In genomic region chr3:129561619-129562248, GRCh38 we compare ENCODE assay signal across 16 cellular contexts. TPM values are rescaled to one million over a fixed set of nuclear protein-coding genes. Genes with fewer than 3 reads are reported as not detected.
A peak's percentile ranks its signal among the peaks of the same experiment; 100 is the strongest.
DNase-seq lines count a peak whose midpoint lies in the region; ATAC-seq and TF ChIP-seq lines count a peak whose summit lies in the region.
"Had no signal": no experiment of that assay in that cellular context is flagged by ENCODE, and none has a peak within 500 bp of the region (broad histone marks: within the 10 kb centered on the region; RNA-seq: fewer than 3 reads in every experiment).

No MANE protein-coding gene starts in this region.

- H3K36me3 Mint-ChIP-seq in neural progenitor cell: no peaks in the 10 kb centered on the region
- no peaks in the 10 kb centered on the region for H3K36me3 Mint-ChIP-seq in progenitor cell of endocrine pancreas (ENCODE audit: insufficient read depth)
- H3K36me3 Mint-ChIP-seq: activated naive CD8-positive, alpha-beta T cell treated with anti-CD3 and anti-CD28 coated beads, Interleukin-2, amount 10 ng/mL, durations not matched to agents 7 days and 5 days had no signal

- H3K4me3 ChIP-seq in SJCRH30: no peak overlapping the region
- H3K4me3 ChIP-seq in coronary artery: no peak overlapping the region
- H3K4me3 ChIP-seq in neural progenitor cell: no peak overlapping the region
- H3K4me3 ChIP-seq in thyroid gland (replicated peaks in 1 of 3): no peak overlapping the region
- H3K4me3 ChIP-seq in PC-3 (ENCODE audit: low read length): no peak overlapping the region

- H3K9ac ChIP-seq in neural progenitor cell (no peak overlapping the region), PC-3 (ENCODE audit: low read length) (no peak overlapping the region)

- peak overlapping the region; percentile 89 for H3K27ac ChIP-seq in SJCRH30
- H3K27ac ChIP-seq in coronary artery: peak overlapping the region; percentile 89
- no peak overlapping the region for H3K27ac ChIP-seq in neural progenitor cell
- H3K27ac ChIP-seq in thyroid gland: peak overlapping the region; percentile 49 to 75 (median 74)
- H3K27ac ChIP-seq in PC-3 (ENCODE audit: low read length): no peak overlapping the region

- BruUV-seq in PC-3 (replicated peaks; lab: Mats Ljungman, UMichigan): no TSS peak

- DNase-seq in SJCRH30 (no peak), coronary artery (ENCODE audit: low spot score) (no peak), neural progenitor cell (ENCODE audit: low spot score) (no peak), thyroid gland (no peak), PC-3 (no peak), progenitor cell of endocrine pancreas (ENCODE audit: low spot score, unreplicated experiment) (no peak), middle frontal gyrus (ENCODE audit: extremely low spot score, low spot score) (no peak)
- DNase-seq: activated CD4-positive, alpha-beta T cell treated with anti-CD3 and anti-CD28 coated beads for 36 hours; activated naive CD8-positive, alpha-beta T cell treated with anti-CD3 and anti-CD28 coated beads, Interleukin-2, amount 10 ng/mL, durations not matched to agents 7 days and 5 days; activated T-cell treated with anti-CD3 and anti-CD28 coated beads, Interleukin-2, amount 50 U/mL, for 1 hour; GDM1; NCI-H2081 treated with DMSO at 0.1 percent for 48 hours had no signal

- POLR2A ChIA-PET in PC-3 (lab: Charles Lee; ENCODE audit: unreplicated experiment): no interaction called here

- H3K9me2 ChIP-seq in PC-3 (replicated peaks; ENCODE audit: low read length): no peaks in the 10 kb centered on the region

- H3K4me1 ChIP-seq in SJCRH30 (peaks cover 37% of the 10 kb centered on the region), neural progenitor cell (peaks cover 24% of the 10 kb centered on the region), thyroid gland (peaks cover 21 to 58% of the 10 kb centered on the region in 2 donors), PC-3 (ENCODE audit: insufficient read depth, low read length) (no peaks in the 10 kb centered on the region)

- no peak overlapping the region for H3K4me2 ChIP-seq in neural progenitor cell
- H3K4me2 ChIP-seq in PC-3 (ENCODE audit: low read length): no peak overlapping the region

- H4K20me1 ChIP-seq in neural progenitor cell (ENCODE audit: low read depth) (no peaks in the 10 kb centered on the region), PC-3 (ENCODE audit: low read length) (no peaks in the 10 kb centered on the region)

- WGBS in thyroid gland, 2 donors: 85 to 92% methylated on average over 14 to 15 of the region's 18 CpGs

- H3K36me3 ChIP-seq in SJCRH30 (peaks cover 15% of the 10 kb centered on the region), neural progenitor cell (no peaks in the 10 kb centered on the region), thyroid gland (peaks cover 4 to 11% of the 10 kb centered on the region in 2 donors), PC-3 (ENCODE audit: low read depth, low read length) (no peaks in the 10 kb centered on the region)

- H3K9me3 ChIP-seq in SJCRH30 (replicated peaks) (no peaks in the 10 kb centered on the region), neural progenitor cell (ENCODE audit: low read depth) (no peaks in the 10 kb centered on the region), thyroid gland (no peaks in the 10 kb centered on the region), PC-3 (ENCODE audit: low read length) (no peaks in the 10 kb centered on the region)

- H3K27ac Mint-ChIP-seq in neural progenitor cell (peak overlapping the region; percentile 46), progenitor cell of endocrine pancreas (no peak overlapping the region)
- H3K27ac Mint-ChIP-seq: activated CD4-positive, alpha-beta T cell treated with anti-CD3 and anti-CD28 coated beads for 36 hours; activated naive CD8-positive, alpha-beta T cell treated with anti-CD3 and anti-CD28 coated beads, Interleukin-2, amount 10 ng/mL, durations not matched to agents 7 days and 5 days had no signal

- ATAC-seq in PC-3: no peak
- ATAC-seq: activated CD4-positive, alpha-beta T cell treated with anti-CD3 and anti-CD28 coated beads for 36 hours had no signal

- H3K27me3 ChIP-seq in SJCRH30 (no peaks in the 10 kb centered on the region), neural progenitor cell (no peaks in the 10 kb centered on the region), thyroid gland (no peaks in the 10 kb centered on the region), PC-3 (ENCODE audit: low read length) (no peaks in the 10 kb centered on the region)

- CTCF ChIA-PET in PC-3 (lab: Charles Lee): no interaction called here

- intact Hi-C loops in thyroid gland (cut with DNase I) (no loop called here), PC-3 (cut with micrococcal nuclease) (no loop called here)

- H3K27me3 Mint-ChIP-seq in neural progenitor cell (ENCODE audit: insufficient read depth, low read depth) (peaks cover 2% of the 10 kb centered on the region), progenitor cell of endocrine pancreas (no peaks in the 10 kb centered on the region)
- H3K27me3 Mint-ChIP-seq: activated CD4-positive, alpha-beta T cell treated with anti-CD3 and anti-CD28 coated beads for 36 hours; activated naive CD8-positive, alpha-beta T cell treated with anti-CD3 and anti-CD28 coated beads, Interleukin-2, amount 10 ng/mL, durations not matched to agents 7 days and 5 days had no signal

- H3K79me2 ChIP-seq in neural progenitor cell (ENCODE audit: low read depth) (no peaks in the 10 kb centered on the region), PC-3 (ENCODE audit: low read length) (no peaks in the 10 kb centered on the region)

- no peak overlapping the region for H3K4me3 Mint-ChIP-seq in neural progenitor cell
- no peak overlapping the region for H3K4me3 Mint-ChIP-seq in progenitor cell of endocrine pancreas (ENCODE audit: low read depth)
- H3K4me3 Mint-ChIP-seq: activated CD4-positive, alpha-beta T cell treated with anti-CD3 and anti-CD28 coated beads for 36 hours; activated naive CD8-positive, alpha-beta T cell treated with anti-CD3 and anti-CD28 coated beads, Interleukin-2, amount 10 ng/mL, durations not matched to agents 7 days and 5 days had no signal

- no peak for TF ChIP-seq CTCF in coronary artery (IDR thresholded peaks at IDR 0.05)
- TF ChIP-seq CTCF in neural progenitor cell (IDR thresholded peaks at IDR 0.05): no peak
- TF ChIP-seq CTCF in thyroid gland (IDR thresholded peaks at IDR 0.05): no peak
- no peak for TF ChIP-seq CTCF in PC-3 (conservative IDR thresholded peaks at IDR 0.05; ENCODE audit: low read depth, low read length)
- TF ChIP-seq CTCF in progenitor cell of endocrine pancreas (IDR thresholded peaks at IDR 0.05; ENCODE audit: unreplicated experiment): no peak

- H3K9me3 Mint-ChIP-seq in neural progenitor cell (no peaks in the 10 kb centered on the region), progenitor cell of endocrine pancreas (ENCODE audit: low read depth) (no peaks in the 10 kb centered on the region)
- H3K9me3 Mint-ChIP-seq: activated naive CD8-positive, alpha-beta T cell treated with anti-CD3 and anti-CD28 coated beads, Interleukin-2, amount 10 ng/mL, durations not matched to agents 7 days and 5 days had no signal

- peaks cover 22% of the 10 kb centered on the region for H3K4me1 Mint-ChIP-seq in neural progenitor cell
- H3K4me1 Mint-ChIP-seq in progenitor cell of endocrine pancreas (ENCODE audit: low read depth): peaks cover 2% of the 10 kb centered on the region
- H3K4me1 Mint-ChIP-seq: activated CD4-positive, alpha-beta T cell treated with anti-CD3 and anti-CD28 coated beads for 36 hours had no signal

- TF ChIP-seq POLR2A in thyroid gland (IDR thresholded peaks at IDR 0.05): no peak

- H3F3A ChIP-seq in neural progenitor cell (ENCODE audit: low read depth) (no peaks in the 10 kb centered on the region), PC-3 (ENCODE audit: low read length, unreplicated experiment) (no peaks in the 10 kb centered on the region)

- H2AFZ ChIP-seq in neural progenitor cell (replicated peaks) (no peak overlapping the region), PC-3 (ENCODE audit: low read length) (no peak overlapping the region)

RNA-seq across cellular contexts. Expression of gene H1-8, which starts 18.8 kb away (rescaled TPM):
- not detected in 2 replicates for total RNA-seq in SJCRH30 (2014; rRNA removed; shearing (Covaris generic))
- not detected in 2 replicates for total RNA-seq in neural progenitor cell (ENCODE audit: low replicate concordance)
- not detected for total RNA-seq in thyroid gland
- total RNA-seq in PC-3 (2014; rRNA removed): not detected in 2 replicates
- not detected in 2 replicates for total RNA-seq in progenitor cell of endocrine pancreas
- total RNA-seq: activated CD4-positive, alpha-beta T cell treated with anti-CD3 and anti-CD28 coated beads for 36 hours; activated naive CD8-positive, alpha-beta T cell treated with anti-CD3 and anti-CD28 coated beads, Interleukin-2, amount 10 ng/mL, durations not matched to agents 7 days and 5 days; cerebellum; epithelial cell of proximal tubule; left lobe of liver; T-helper 1 cell treated with Interleukin-12 subunit alpha and Interleukin-12 subunit beta and Interleukin-4 antibody, amounts not matched to agents 30 ng/mL and 1 ng/mL, for 36 hours had no signal

RNA-seq across cellular contexts. Expression of gene RHO, which starts 33.3 kb away (rescaled TPM):
- total RNA-seq in SJCRH30 (2014; rRNA removed; shearing (Covaris generic)): not detected in 2 replicates
- not detected in 2 replicates for total RNA-seq in neural progenitor cell (ENCODE audit: low replicate concordance)
- not detected for total RNA-seq in thyroid gland
- not detected in 2 replicates for total RNA-seq in PC-3 (2014; rRNA removed)
- total RNA-seq in progenitor cell of endocrine pancreas: 0.10 TPM in 1 of 2 replicates, not detected in the other
- total RNA-seq: activated CD4-positive, alpha-beta T cell treated with anti-CD3 and anti-CD28 coated beads for 36 hours; activated naive CD8-positive, alpha-beta T cell treated with anti-CD3 and anti-CD28 coated beads, Interleukin-2, amount 10 ng/mL, durations not matched to agents 7 days and 5 days; cerebellum; epithelial cell of proximal tubule; left lobe of liver; T-helper 1 cell treated with Interleukin-12 subunit alpha and Interleukin-12 subunit beta and Interleukin-4 antibody, amounts not matched to agents 30 ng/mL and 1 ng/mL, for 36 hours had no signal

RNA-seq across cellular contexts. Expression of gene PLXND1, which starts 44.7 kb away (rescaled TPM):
- total RNA-seq in SJCRH30 (2014; rRNA removed; shearing (Covaris generic)): 91.1 and 95.8 TPM in 2 replicates
- total RNA-seq in neural progenitor cell (ENCODE audit: low replicate concordance) (9.0 and 12.9 TPM in 2 replicates), thyroid gland (10 to 100 TPM; 50.7 to 69.8 (median 60.8) TPM), PC-3 (2014; rRNA removed) (19.2 and 21.8 TPM in 2 replicates), progenitor cell of endocrine pancreas (17.6 and 18.0 TPM in 2 replicates)

Comparison
In these comparisons a context has a peak if more than half of its experiments do, and no peak if none do; other contexts are left out.
1. H3K27ac ChIP-seq: peak in SJCRH30 (single experiment), coronary artery (2 of 2) and thyroid gland (3 of 3); none in neural progenitor cell (single experiment) and PC-3 (single experiment).